ENCODE assay signal across 1 cellular context in genomic region chr11:66568124-66568916, GRCh38.
TF ChIP-seq lines count a peak whose summit lies in the region.

TSS of gene CTSF (minus strand) at chr11:66568606. CDS start at chr11:66568486, 120 bp downstream.

TF ChIP-seq in K562, 482 proteins besides CTCF, POLR2A, EP300 and RAD21 (continued from another document and continues in another):
- TF ChIP-seq, protein P1, sequence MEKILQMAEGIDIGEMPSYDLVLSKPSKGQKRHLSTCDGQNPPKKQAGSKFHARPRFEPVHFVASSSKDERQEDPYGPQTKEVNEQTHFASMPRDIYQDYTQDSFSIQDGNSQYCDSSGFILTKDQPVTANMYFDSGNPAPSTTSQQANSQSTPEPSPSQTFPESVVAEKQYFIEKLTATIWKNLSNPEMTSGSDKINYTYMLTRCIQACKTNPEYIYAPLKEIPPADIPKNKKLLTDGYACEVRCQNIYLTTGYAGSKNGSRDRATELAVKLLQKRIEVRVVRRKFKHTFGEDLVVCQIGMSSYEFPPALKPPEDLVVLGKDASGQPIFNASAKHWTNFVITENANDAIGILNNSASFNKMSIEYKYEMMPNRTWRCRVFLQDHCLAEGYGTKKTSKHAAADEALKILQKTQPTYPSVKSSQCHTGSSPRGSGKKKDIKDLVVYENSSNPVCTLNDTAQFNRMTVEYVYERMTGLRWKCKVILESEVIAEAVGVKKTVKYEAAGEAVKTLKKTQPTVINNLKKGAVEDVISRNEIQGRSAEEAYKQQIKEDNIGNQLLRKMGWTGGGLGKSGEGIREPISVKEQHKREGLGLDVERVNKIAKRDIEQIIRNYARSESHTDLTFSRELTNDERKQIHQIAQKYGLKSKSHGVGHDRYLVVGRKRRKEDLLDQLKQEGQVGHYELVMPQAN (IDR thresholded peaks at IDR 0.05; ENCODE audit: borderline replicate concordance): peak; percentile 54; the same call in 1 of the 2 replicates
- no peak for TF ChIP-seq ARID2 (IDR thresholded peaks at IDR 0.05)
- TF ChIP-seq ZNF274 (IDR thresholded peaks at IDR 0.05; ENCODE audit: borderline replicate concordance, low read depth, low read length): no peak
- TF ChIP-seq, protein P2, sequence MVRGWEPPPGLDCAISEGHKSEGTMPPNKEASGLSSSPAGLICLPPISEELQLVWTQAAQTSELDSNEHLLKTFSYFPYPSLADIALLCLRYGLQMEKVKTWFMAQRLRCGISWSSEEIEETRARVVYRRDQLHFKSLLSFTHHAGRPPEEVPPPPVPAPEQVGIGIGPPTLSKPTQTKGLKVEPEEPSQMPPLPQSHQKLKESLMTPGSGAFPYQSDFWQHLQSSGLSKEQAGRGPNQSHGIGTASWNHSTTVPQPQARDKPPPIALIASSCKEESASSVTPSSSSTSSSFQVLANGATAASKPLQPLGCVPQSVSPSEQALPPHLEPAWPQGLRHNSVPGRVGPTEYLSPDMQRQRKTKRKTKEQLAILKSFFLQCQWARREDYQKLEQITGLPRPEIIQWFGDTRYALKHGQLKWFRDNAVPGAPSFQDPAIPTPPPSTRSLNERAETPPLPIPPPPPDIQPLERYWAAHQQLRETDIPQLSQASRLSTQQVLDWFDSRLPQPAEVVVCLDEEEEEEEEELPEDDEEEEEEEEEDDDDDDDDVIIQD (CRISPR knock-in tag; IDR thresholded peaks at IDR 0.05): no peak
- no peak for TF ChIP-seq KLF1 (tag; IDR thresholded peaks at IDR 0.05)
- TF ChIP-seq TOE1 (IDR thresholded peaks at IDR 0.05; ENCODE audit: borderline replicate concordance): peak; percentile 73
- TF ChIP-seq TOE1 (CRISPR knock-in tag; IDR thresholded peaks at IDR 0.05; ENCODE audit: borderline replicate concordance, low read depth): no peak
- TF ChIP-seq ZBTB11 (CRISPR knock-in tag; IDR thresholded peaks at IDR 0.05): no peak
- TF ChIP-seq, protein P3, sequence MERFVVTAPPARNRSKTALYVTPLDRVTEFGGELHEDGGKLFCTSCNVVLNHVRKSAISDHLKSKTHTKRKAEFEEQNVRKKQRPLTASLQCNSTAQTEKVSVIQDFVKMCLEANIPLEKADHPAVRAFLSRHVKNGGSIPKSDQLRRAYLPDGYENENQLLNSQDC (CRISPR knock-in tag; IDR thresholded peaks at IDR 0.05): no peak
- no peak for TF ChIP-seq ADNP (tag; IDR thresholded peaks at IDR 0.05)
- TF ChIP-seq RNF219 (CRISPR knock-in tag; IDR thresholded peaks at IDR 0.05): no peak
- TF ChIP-seq, protein P4, sequence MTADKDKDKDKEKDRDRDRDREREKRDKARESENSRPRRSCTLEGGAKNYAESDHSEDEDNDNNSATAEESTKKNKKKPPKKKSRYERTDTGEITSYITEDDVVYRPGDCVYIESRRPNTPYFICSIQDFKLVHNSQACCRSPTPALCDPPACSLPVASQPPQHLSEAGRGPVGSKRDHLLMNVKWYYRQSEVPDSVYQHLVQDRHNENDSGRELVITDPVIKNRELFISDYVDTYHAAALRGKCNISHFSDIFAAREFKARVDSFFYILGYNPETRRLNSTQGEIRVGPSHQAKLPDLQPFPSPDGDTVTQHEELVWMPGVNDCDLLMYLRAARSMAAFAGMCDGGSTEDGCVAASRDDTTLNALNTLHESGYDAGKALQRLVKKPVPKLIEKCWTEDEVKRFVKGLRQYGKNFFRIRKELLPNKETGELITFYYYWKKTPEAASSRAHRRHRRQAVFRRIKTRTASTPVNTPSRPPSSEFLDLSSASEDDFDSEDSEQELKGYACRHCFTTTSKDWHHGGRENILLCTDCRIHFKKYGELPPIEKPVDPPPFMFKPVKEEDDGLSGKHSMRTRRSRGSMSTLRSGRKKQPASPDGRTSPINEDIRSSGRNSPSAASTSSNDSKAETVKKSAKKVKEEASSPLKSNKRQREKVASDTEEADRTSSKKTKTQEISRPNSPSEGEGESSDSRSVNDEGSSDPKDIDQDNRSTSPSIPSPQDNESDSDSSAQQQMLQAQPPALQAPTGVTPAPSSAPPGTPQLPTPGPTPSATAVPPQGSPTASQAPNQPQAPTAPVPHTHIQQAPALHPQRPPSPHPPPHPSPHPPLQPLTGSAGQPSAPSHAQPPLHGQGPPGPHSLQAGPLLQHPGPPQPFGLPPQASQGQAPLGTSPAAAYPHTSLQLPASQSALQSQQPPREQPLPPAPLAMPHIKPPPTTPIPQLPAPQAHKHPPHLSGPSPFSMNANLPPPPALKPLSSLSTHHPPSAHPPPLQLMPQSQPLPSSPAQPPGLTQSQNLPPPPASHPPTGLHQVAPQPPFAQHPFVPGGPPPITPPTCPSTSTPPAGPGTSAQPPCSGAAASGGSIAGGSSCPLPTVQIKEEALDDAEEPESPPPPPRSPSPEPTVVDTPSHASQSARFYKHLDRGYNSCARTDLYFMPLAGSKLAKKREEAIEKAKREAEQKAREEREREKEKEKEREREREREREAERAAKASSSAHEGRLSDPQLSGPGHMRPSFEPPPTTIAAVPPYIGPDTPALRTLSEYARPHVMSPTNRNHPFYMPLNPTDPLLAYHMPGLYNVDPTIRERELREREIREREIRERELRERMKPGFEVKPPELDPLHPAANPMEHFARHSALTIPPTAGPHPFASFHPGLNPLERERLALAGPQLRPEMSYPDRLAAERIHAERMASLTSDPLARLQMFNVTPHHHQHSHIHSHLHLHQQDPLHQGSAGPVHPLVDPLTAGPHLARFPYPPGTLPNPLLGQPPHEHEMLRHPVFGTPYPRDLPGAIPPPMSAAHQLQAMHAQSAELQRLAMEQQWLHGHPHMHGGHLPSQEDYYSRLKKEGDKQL (CRISPR knock-in tag; IDR thresholded peaks at IDR 0.05; ENCODE audit: borderline replicate concordance): 0 out of 2 replicates have a peak, but pooled peaks have one; percentile 20
- TF ChIP-seq CTBP1 (IDR thresholded peaks at IDR 0.05; ENCODE audit: borderline replicate concordance): 0 out of 2 replicates have a peak, but pooled peaks have one; percentile 36
- TF ChIP-seq GATAD2B (IDR thresholded peaks at IDR 0.05; ENCODE audit: borderline replicate concordance): no peak
- 0 out of 2 replicates have a peak, but pooled peaks have one; percentile 31 for TF ChIP-seq ZNF224 (CRISPR knock-in tag; IDR thresholded peaks at IDR 0.05)
- TF ChIP-seq MTA2 (IDR thresholded peaks at IDR 0.05; ENCODE audit: low read depth): no peak
- no peak for TF ChIP-seq GATAD2A (IDR thresholded peaks at IDR 0.05)
- TF ChIP-seq RBM39 (optimal IDR thresholded peaks at IDR 0.05; ENCODE audit: low read depth, low read length): no peak
- TF ChIP-seq SMARCA5 (IDR thresholded peaks at IDR 0.05): no peak
- no peak for TF ChIP-seq ZNF133 (CRISPR knock-in tag; IDR thresholded peaks at IDR 0.05)
- TF ChIP-seq ASH1L (IDR thresholded peaks at IDR 0.05; ENCODE audit: borderline replicate concordance, low read depth, partially characterized antibody): no peak
- TF ChIP-seq ZNF263 (CRISPR knock-in tag; IDR thresholded peaks at IDR 0.05; ENCODE audit: borderline replicate concordance): peak; percentile 49; the same call in 1 of the 2 replicates
- TF ChIP-seq CBFB (CRISPR knock-in tag; IDR thresholded peaks at IDR 0.05): peak; percentile 53; the same call in 1 of the 2 replicates
- TF ChIP-seq XRCC5 (IDR thresholded peaks at IDR 0.05; ENCODE audit: low read depth, low read length): no peak
- no peak for TF ChIP-seq RFX7 (CRISPR knock-in tag; IDR thresholded peaks at IDR 0.05)
- TF ChIP-seq MCM3 (IDR thresholded peaks at IDR 0.05): no peak
- TF ChIP-seq NFIC (IDR thresholded peaks at IDR 0.05): no peak
- TF ChIP-seq ZMIZ1 (IDR thresholded peaks at IDR 0.05; ENCODE audit: low read depth in 2 of 2, low read length in 2 of 2): no peak
- TF ChIP-seq, protein P5, sequence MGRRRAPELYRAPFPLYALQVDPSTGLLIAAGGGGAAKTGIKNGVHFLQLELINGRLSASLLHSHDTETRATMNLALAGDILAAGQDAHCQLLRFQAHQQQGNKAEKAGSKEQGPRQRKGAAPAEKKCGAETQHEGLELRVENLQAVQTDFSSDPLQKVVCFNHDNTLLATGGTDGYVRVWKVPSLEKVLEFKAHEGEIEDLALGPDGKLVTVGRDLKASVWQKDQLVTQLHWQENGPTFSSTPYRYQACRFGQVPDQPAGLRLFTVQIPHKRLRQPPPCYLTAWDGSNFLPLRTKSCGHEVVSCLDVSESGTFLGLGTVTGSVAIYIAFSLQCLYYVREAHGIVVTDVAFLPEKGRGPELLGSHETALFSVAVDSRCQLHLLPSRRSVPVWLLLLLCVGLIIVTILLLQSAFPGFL (CRISPR knock-in tag; IDR thresholded peaks at IDR 0.05): no peak
- TF ChIP-seq, protein P6, sequence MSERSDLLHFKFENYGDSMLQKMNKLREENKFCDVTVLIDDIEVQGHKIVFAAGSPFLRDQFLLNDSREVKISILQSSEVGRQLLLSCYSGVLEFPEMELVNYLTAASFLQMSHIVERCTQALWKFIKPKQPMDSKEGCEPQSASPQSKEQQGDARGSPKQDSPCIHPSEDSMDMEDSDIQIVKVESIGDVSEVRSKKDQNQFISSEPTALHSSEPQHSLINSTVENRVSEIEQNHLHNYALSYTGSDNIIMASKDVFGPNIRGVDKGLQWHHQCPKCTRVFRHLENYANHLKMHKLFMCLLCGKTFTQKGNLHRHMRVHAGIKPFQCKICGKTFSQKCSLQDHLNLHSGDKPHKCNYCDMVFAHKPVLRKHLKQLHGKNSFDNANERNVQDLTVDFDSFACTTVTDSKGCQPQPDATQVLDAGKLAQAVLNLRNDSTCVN (CRISPR knock-in tag; IDR thresholded peaks at IDR 0.05): no peak
- no peak for TF ChIP-seq PKNOX1 (IDR thresholded peaks at IDR 0.05)
- TF ChIP-seq MXI1 (IDR thresholded peaks at IDR 0.05; ENCODE audit: low read depth, low read length): peak; percentile 64; the same call in 1 of the 2 replicates
- TF ChIP-seq TCF7 (IDR thresholded peaks at IDR 0.05; ENCODE audit: borderline replicate concordance): no peak
